Comparison of ENCODE assay signal across 32 cellular contexts in the genomic region with DNA sequence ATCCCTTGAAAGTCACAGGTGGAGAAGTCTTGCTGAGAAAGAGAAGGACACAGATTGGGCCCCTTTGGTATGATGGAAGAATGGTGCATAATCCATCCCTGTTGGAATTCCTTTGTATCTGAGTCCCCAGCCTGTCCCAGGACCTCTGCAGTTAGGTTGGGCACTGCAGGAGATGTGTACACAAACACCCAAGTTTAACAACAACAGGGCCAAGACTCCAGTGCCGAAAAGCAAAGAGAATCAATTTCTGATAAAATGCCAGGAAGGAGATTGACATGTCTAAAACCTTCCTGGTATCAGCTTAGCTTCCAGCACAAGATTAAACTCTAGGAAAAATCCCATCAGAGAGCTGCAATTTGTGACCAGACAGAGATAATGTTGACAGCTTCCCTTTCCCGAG.
"Had no signal": no experiment of that assay in that cellular context is flagged by ENCODE, and none has a peak within 500 bp of the region (broad histone marks: within the 10 kb centered on the region; RNA-seq: fewer than 3 reads in every experiment).

No MANE protein-coding gene starts in this region.

- H3K27ac Mint-ChIP-seq: activated CD8-positive, alpha-beta T cell treated with anti-CD3 and anti-CD28 coated beads for 36 hours; activated naive CD4-positive, alpha-beta T cell treated with anti-CD3 and anti-CD28 coated beads, Interleukin-2, amount 50 U/mL, for 72 hours; activated naive CD8-positive, alpha-beta T cell treated with anti-CD3 and anti-CD28 coated beads, Interleukin-2, amount 50 U/mL, for 24 hours; activated T-helper 1 cell treated with anti-CD3 and anti-CD28 coated beads, Interleukin-12 subunit alpha, Interleukin-12 subunit beta, Interleukin-2, Interleukin-4 antibody, amounts not matched to agents 30 ng/mL and 10 ng/mL and 1 ng/mL, durations not matched to agents 14 hours and 24 hours and 36 hours; T-helper 17 cell had no signal

- DNase-seq: activated CD4-positive, alpha-beta T cell treated with anti-CD3 and anti-CD28 coated beads for 4 hours; activated CD8-positive, alpha-beta memory T cell treated with anti-CD3 and anti-CD28 coated beads, Interleukin-2, amount 50 U/mL, for 48 hours; activated CD8-positive, alpha-beta T cell treated with anti-CD3 and anti-CD28 coated beads for 36 hours; activated effector memory CD4-positive, alpha-beta T cell treated with Interleukin-2 at 50 U/mL for 16 hours; activated naive CD4-positive, alpha-beta T cell; activated naive CD8-positive, alpha-beta T cell treated with anti-CD3 and anti-CD28 coated beads, Interleukin-2, amount 50 U/mL, for 24 hours; activated T-cell treated with anti-CD3 and anti-CD28 coated beads, Interleukin-2, amount 50 U/mL, for 1 hour; amniotic stem cell; cerebellar nuclear complex; MG63; NCI-H1092 treated with DMSO at 0.1 percent for 48 hours; NCI-H1417 treated with DMSO at 0.1 percent for 48 hours; NCI-H1694; NCI-H2029; NCI-H2107; NCI-H2171 treated with DMSO at 0.1 percent for 48 hours; NCI-H226; NCI-H526; NCI-H774; NK-92 treated with Interleukin-12 subunit alpha and Interleukin-12 subunit beta, amount 100 ng/mL, for 24 hours; SIG-M5; T-helper 17 cell; T-helper 9 cell; WERI-Rb-1 had no signal

- H3K27ac ChIP-seq: ascending aorta, KMS-11, WERI-Rb-1 had no signal

- H3K4me3 Mint-ChIP-seq: activated CD8-positive, alpha-beta T cell treated with anti-CD3 and anti-CD28 coated beads for 36 hours; activated naive CD8-positive, alpha-beta T cell treated with anti-CD3 and anti-CD28 coated beads, Interleukin-2, amount 50 U/mL, for 24 hours; activated T-helper 1 cell treated with anti-CD3 and anti-CD28 coated beads, Interleukin-12 subunit alpha, Interleukin-12 subunit beta, Interleukin-2, Interleukin-4 antibody, amounts not matched to agents 30 ng/mL and 10 ng/mL and 1 ng/mL, durations not matched to agents 14 hours and 24 hours and 36 hours; brain; T-helper 17 cell had no signal

- H3K36me3 ChIP-seq: ascending aorta, MG63, WERI-Rb-1 had no signal

- ATAC-seq: activated CD4-positive, CD25-positive, alpha-beta regulatory T cell treated with anti-CD3 and anti-CD28 coated beads, Interleukin-2, amount 50 U/mL, for 24 hours; activated CD8-positive, alpha-beta T cell treated with anti-CD3 and anti-CD28 coated beads for 36 hours; activated naive CD4-positive, alpha-beta T cell treated with anti-CD3 and anti-CD28 coated beads, Interleukin-2, amount 50 U/mL, for 72 hours; activated naive CD8-positive, alpha-beta T cell treated with anti-CD3 and anti-CD28 coated beads, Interleukin-2, amount 50 U/mL, for 24 hours; T-helper 17 cell had no signal

- H3K27me3 ChIP-seq: ascending aorta, MG63 had no signal

- H3K9me3 Mint-ChIP-seq: activated CD8-positive, alpha-beta T cell treated with anti-CD3 and anti-CD28 coated beads for 36 hours; activated naive CD4-positive, alpha-beta T cell treated with anti-CD3 and anti-CD28 coated beads, Interleukin-2, amount 50 U/mL, for 72 hours; activated naive CD8-positive, alpha-beta T cell treated with anti-CD3 and anti-CD28 coated beads, Interleukin-2, amount 50 U/mL, for 24 hours; activated T-helper 1 cell treated with anti-CD3 and anti-CD28 coated beads, Interleukin-12 subunit alpha, Interleukin-12 subunit beta, Interleukin-2, Interleukin-4 antibody, amounts not matched to agents 30 ng/mL and 10 ng/mL and 1 ng/mL, durations not matched to agents 14 hours and 24 hours and 36 hours had no signal

- H3K9me3 ChIP-seq: ascending aorta, MG63 had no signal

- H3K9ac ChIP-seq: KMS-11 had no signal

- H3K4me1 Mint-ChIP-seq: T-helper 17 cell had no signal

- FAIRE-seq: colon, RCC 7860 had no signal

- H3K4me3 ChIP-seq: ascending aorta, MG63 had no signal

- H3K4me2 ChIP-seq: KMS-11 had no signal

- H3K27me3 Mint-ChIP-seq: activated CD8-positive, alpha-beta T cell treated with anti-CD3 and anti-CD28 coated beads for 36 hours; activated naive CD8-positive, alpha-beta T cell treated with anti-CD3 and anti-CD28 coated beads, Interleukin-2, amount 50 U/mL, for 24 hours; brain; T-helper 17 cell had no signal
